ENCODE assay signal across 12 cellular contexts in the genomic region with DNA sequence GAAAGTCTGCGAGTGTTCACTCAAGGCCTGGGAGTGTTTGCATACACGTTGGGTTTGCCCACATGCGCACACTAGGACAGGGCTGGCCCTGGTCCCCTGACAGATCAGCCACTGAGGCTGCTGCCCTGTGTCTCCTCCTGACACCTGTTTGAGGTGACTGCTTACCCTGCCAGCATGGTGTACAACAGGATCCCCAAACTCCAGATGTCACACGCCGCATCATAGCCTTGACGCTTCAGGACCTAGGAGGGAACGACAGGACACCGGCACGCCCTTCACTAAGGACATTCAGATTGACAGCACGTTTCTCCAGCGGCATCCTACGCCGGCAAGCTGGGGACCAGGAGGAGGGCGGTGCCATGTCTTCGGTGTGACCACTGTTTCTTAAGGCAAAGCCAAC.
DNase-seq lines count a peak whose midpoint lies in the region; ATAC-seq lines count a peak whose summit lies in the region.
"Had no signal": no experiment of that assay in that cellular context is flagged by ENCODE, and none has a peak within 500 bp of the region (broad histone marks: within the 10 kb centered on the region; RNA-seq: fewer than 3 reads in every experiment).

No MANE protein-coding gene starts in this region.

- H3K27me3 Mint-ChIP-seq in central memory CD8-positive, alpha-beta T cell: no peaks in the 10 kb centered on the region

- peaks cover 65% of the 10 kb centered on the region for H3K4me1 Mint-ChIP-seq in central memory CD8-positive, alpha-beta T cell

- H3K27ac Mint-ChIP-seq in central memory CD8-positive, alpha-beta T cell (ENCODE audit: low read depth): peak overlapping the region; percentile 95
- H3K27ac Mint-ChIP-seq: memory B cell had no signal

- H3K4me3 Mint-ChIP-seq in central memory CD8-positive, alpha-beta T cell: peak overlapping the region; percentile 59
- H3K4me3 Mint-ChIP-seq: memory B cell had no signal

- peaks cover 20% of the 10 kb centered on the region for H3K36me3 Mint-ChIP-seq in central memory CD8-positive, alpha-beta T cell (ENCODE audit: insufficient read depth)

- H3K9me3 Mint-ChIP-seq in central memory CD8-positive, alpha-beta T cell: peaks cover 13% of the 10 kb centered on the region

- ATAC-seq in GM18511 (IDR thresholded peaks at IDR 0.05; ENCODE audit: unreplicated experiment) (peak; percentile 26), GM19463 (IDR thresholded peaks at IDR 0.05; ENCODE audit: unreplicated experiment) (peak; percentile 13), HG03108 (IDR thresholded peaks at IDR 0.05; ENCODE audit: unreplicated experiment) (peak; percentile 16)
- no peak for ATAC-seq in central memory CD8-positive, alpha-beta T cell (replicated peaks; ENCODE audit: extremely low read depth, poor library complexity, severe bottlenecking)

- DNase-seq in central memory CD8-positive, alpha-beta T cell (ENCODE audit: low spot score in 2 of 2): no peak
- no peak for DNase-seq in AML-193 (lab: John Stamatoyannopoulos, UW)
- no peak for DNase-seq in 8988T
- DNase-seq in iPS-NIHi7 (ENCODE audit: extremely low spot score): no peak
- no peak for DNase-seq in nucleus accumbens (lab: John Stamatoyannopoulos, UW)
- DNase-seq: heart right ventricle, NCI-H526 treated with DMSO at 0.1 percent for 48 hours, thyroid gland had no signal
